ENCODE assay signal across 28 cellular contexts in genomic region chr3:147431746-147432145, GRCh38. TPM values are rescaled to one million over a fixed set of nuclear protein-coding genes. Genes with fewer than 3 reads are reported as not detected.
DNase-seq lines count a peak whose midpoint lies in the region; ATAC-seq and TF ChIP-seq lines count a peak whose summit lies in the region.
"Had no signal": no experiment of that assay in that cellular context is flagged by ENCODE, and none has a peak within 500 bp of the region (broad histone marks: within the 10 kb centered on the region; RNA-seq: fewer than 3 reads in every experiment).

No MANE protein-coding gene starts in this region.

- H3K36me3 ChIP-seq in trophoblast cell (ENCODE audit: control insufficient read depth in 1 of 2, insufficient read depth in 2 of 2, low read length in 2 of 2) = no peaks in the 10 kb centered on the region
- H3K36me3 ChIP-seq: cardiac muscle cell, SJCRH30, suprapubic skin had no signal

- no peaks in the 10 kb centered on the region for H3K27me3 ChIP-seq in trophoblast cell (ENCODE audit: insufficient read depth, low read length)
- H3K27me3 ChIP-seq: SJCRH30 had no signal

- H2BK12ac ChIP-seq in trophoblast cell (ENCODE audit: low read length) = no peak overlapping the region

- H2AK5ac ChIP-seq in trophoblast cell (ENCODE audit: low read length) = no peak overlapping the region

- no peak overlapping the region for H3K23ac ChIP-seq in trophoblast cell (ENCODE audit: low read length)

- no peak overlapping the region for H3K4me3 ChIP-seq in NB4 (ENCODE audit: low read depth, low read length)
- no peak overlapping the region for H3K4me3 ChIP-seq in astrocyte of the spinal cord (ENCODE audit: low read depth, low read length)
- H3K4me3 ChIP-seq in foreskin fibroblast (ENCODE audit: low read depth in 1 of 2, low read length in 2 of 2) = no peak overlapping the region
- H3K4me3 ChIP-seq in trophoblast cell (ENCODE audit: low read depth, low read length) = no peak overlapping the region
- H3K4me3 ChIP-seq: cardiac muscle cell, SJCRH30, suprapubic skin had no signal

- no CpG with 5 or more reads among the region's 3 CpGs for WGBS in trophoblast cell (ENCODE audit: extremely low coverage, insufficient coverage, insufficient read length)

- no peak overlapping the region for H4K12ac ChIP-seq in trophoblast cell (ENCODE audit: low read depth, low read length)

- in situ Hi-C loops in astrocyte of the spinal cord (cut with HindIII; ENCODE audit: low sequenced_read_pairs) = no loop called here

- H3K14ac ChIP-seq in trophoblast cell (ENCODE audit: low read length) = no peak overlapping the region

- H2BK120ac ChIP-seq in trophoblast cell (ENCODE audit: insufficient read depth, low read length, poor library complexity) = no peak overlapping the region

- H2AFZ ChIP-seq in trophoblast cell (ENCODE audit: insufficient read depth, low read length, poor library complexity) = no peak overlapping the region

- H4K8ac ChIP-seq in trophoblast cell (ENCODE audit: low read depth, low read length) = no peak overlapping the region

- no peak overlapping the region for H3K27ac ChIP-seq in trophoblast cell (ENCODE audit: low read depth, low read length)
- H3K27ac ChIP-seq: cardiac muscle cell, SJCRH30, suprapubic skin had no signal

- H3K4ac ChIP-seq in trophoblast cell (ENCODE audit: low read depth, low read length) = no peak overlapping the region

- TF ChIP-seq CTCF in NB4 (IDR thresholded peaks at IDR 0.05; ENCODE audit: low read depth, low read length) (no peak), astrocyte of the spinal cord (IDR thresholded peaks at IDR 0.05; ENCODE audit: low read depth, low read length) (no peak), foreskin fibroblast (IDR thresholded peaks at IDR 0.05; ENCODE audit: low read depth, low read length) (no peak)

- no peaks in the 10 kb centered on the region for H3K4me1 ChIP-seq in trophoblast cell (ENCODE audit: control insufficient read depth in 1 of 2, insufficient read depth in 2 of 2, low read length in 2 of 2)
- H3K4me1 ChIP-seq: Caco-2, SJCRH30, suprapubic skin had no signal

- H2BK5ac ChIP-seq in trophoblast cell (ENCODE audit: low read depth, low read length, poor library complexity) = no peak overlapping the region

- no peak overlapping the region for H4K91ac ChIP-seq in trophoblast cell (ENCODE audit: low read depth, low read length)

- H3K79me2 ChIP-seq in trophoblast cell (ENCODE audit: control insufficient read depth, insufficient read depth, low read length, poor library complexity) = no peaks in the 10 kb centered on the region

- no peaks in the 10 kb centered on the region for H3K9me3 ChIP-seq in trophoblast cell (ENCODE audit: insufficient read depth, low read depth, low read length)
- H3K9me3 ChIP-seq: Caco-2, SJCRH30, suprapubic skin had no signal

- no peak for ATAC-seq in HG03378 (IDR thresholded peaks at IDR 0.05; ENCODE audit: unreplicated experiment)
- ATAC-seq: esophagus mucosa, left colon, T-cell, WTC11 had no signal

- no peak overlapping the region for H3K9ac ChIP-seq in trophoblast cell (ENCODE audit: low read length)

- no peak overlapping the region for H3K4me2 ChIP-seq in trophoblast cell (ENCODE audit: low read length)

- DNase-seq in GM04504 (ENCODE audit: low read depth) (peak; percentile 63), NB4 (ENCODE audit: low read depth) (peak; percentile 4), astrocyte of the spinal cord (ENCODE audit: low read depth, low spot score) (peak; percentile 36), foreskin fibroblast (peak; percentile 37 to 79), trophoblast cell (no peak)
- DNase-seq in activated CD8-positive, alpha-beta memory T cell treated with anti-CD3 and anti-CD28 coated beads, Interleukin-2, amount 50 U/mL, for 4 hours = no peak
- no peak for DNase-seq in central memory CD4-positive, alpha-beta T cell
- DNase-seq: activated CD4-positive, alpha-beta T cell treated with anti-CD3 and anti-CD28 coated beads, Interleukin-2, amount 10 ng/mL, durations not matched to agents 7 days and 5 days; activated effector memory CD4-positive, alpha-beta T cell treated with anti-CD3 and anti-CD28 coated beads, Interleukin-2, amount 50 U/mL, for 16 hours; activated T-cell treated with anti-CD3 and anti-CD28 coated beads, Interleukin-2, amount 50 U/mL, for 1 hour; aorta; Caco-2; DMS53; left colon; NCI-H1417; NCI-H2029 treated with DMSO at 0.1 percent for 48 hours; NCI-H526; nephron progenitor cell; SJCRH30; stimulated activated naive CD4-positive, alpha-beta T cell; T-cell had no signal

- TF ChIP-seq POLR2A in NB4 (IDR thresholded peaks at IDR 0.05; ENCODE audit: extremely low read depth, insufficient read length) = no peak

- no peak overlapping the region for H3K18ac ChIP-seq in trophoblast cell (ENCODE audit: low read length)

- H3K79me1 ChIP-seq in trophoblast cell (ENCODE audit: low read length) = no peaks in the 10 kb centered on the region

RNA-seq across cellular contexts. Expression of gene ZIC1, which starts 22.6 kb away (rescaled TPM):
- 0.63 and 0.83 TPM in 2 replicates for polyA plus RNA-seq in trophoblast cell (2013)
- polyA plus RNA-seq: AG04450, CD14-positive monocyte had no signal

RNA-seq across cellular contexts. Expression of gene ZIC4, which starts 25.4 kb away (rescaled TPM):
- 0.03 and 0.04 TPM in 2 replicates for polyA plus RNA-seq in trophoblast cell (2013)
- polyA plus RNA-seq: AG04450, cardiac muscle cell, CD14-positive monocyte had no signal

Comparison
In these comparisons a context has a peak if more than half of its experiments do, and no peak if none do; other contexts are left out.
1. DNase-seq: peak in GM04504 (single experiment), NB4 (single experiment), astrocyte of the spinal cord (single experiment) and foreskin fibroblast (2 of 2); none in activated CD8-positive, alpha-beta memory T cell treated with anti-CD3 and anti-CD28 coated beads, Interleukin-2, amount 50 U/mL, for 4 hours (single experiment), trophoblast cell (0 of 2) and central memory CD4-positive, alpha-beta T cell (single experiment).